In genomic region chr5:129172561-129172960, GRCh38 we compare ENCODE assay signal across 12 cellular contexts.
A peak's percentile ranks its signal among the peaks of the same experiment; 100 is the strongest.
DNase-seq lines count a peak whose midpoint lies in the region; ATAC-seq, FAIRE-seq and TF ChIP-seq lines count a peak whose summit lies in the region.
"Had no signal": no experiment of that assay in that cellular context is flagged by ENCODE, and none has a peak within 500 bp of the region (broad histone marks: within the 10 kb centered on the region; RNA-seq: fewer than 3 reads in every experiment).

No MANE protein-coding gene starts in this region.

- peaks cover 2% of the 10 kb centered on the region for H3K27me3 Mint-ChIP-seq in endothelial cell (ENCODE audit: unreplicated experiment)
- H3K27me3 Mint-ChIP-seq: stimulated activated naive B cell treated with anti-CD40 and anti-IgM and Interleukin-4, amounts not matched to agents 10 μg/mL and 1 μg/mL and 100 μg/mL, for 72 hours had no signal

- H3K4me1 ChIP-seq in DND-41 (ENCODE audit: insufficient read depth, low read length) (no peaks in the 10 kb centered on the region), Loucy (ENCODE audit: insufficient read depth, low read length, poor library complexity, severe bottlenecking) (no peaks in the 10 kb centered on the region), aorta (ENCODE audit: control insufficient read depth in 1 of 2, insufficient read depth in 2 of 2, low read length in 2 of 2) (no peaks in the 10 kb centered on the region), small intestine (ENCODE audit: control insufficient read depth in 2 of 2, insufficient read depth in 1 of 2, low read depth in 1 of 2, low read length in 1 of 2) (no peaks in the 10 kb centered on the region)
- H3K4me1 ChIP-seq: SJCRH30 had no signal

- no peak overlapping the region for H3K4me3 Mint-ChIP-seq in endothelial cell (ENCODE audit: unreplicated experiment)
- H3K4me3 Mint-ChIP-seq: stimulated activated naive B cell treated with anti-CD40 and anti-IgM and Interleukin-4, amounts not matched to agents 10 μg/mL and 1 μg/mL and 100 μg/mL, for 72 hours had no signal

- H3K9ac ChIP-seq in DND-41 (ENCODE audit: low read depth, low read length) = no peak overlapping the region
- no peak overlapping the region for H3K9ac ChIP-seq in Loucy (ENCODE audit: low read depth, low read length, poor library complexity, severe bottlenecking)

- H3F3A ChIP-seq in Loucy (ENCODE audit: low read depth) = no peaks in the 10 kb centered on the region

- intact Hi-C loops in aorta (cut with DNase I) = no loop called here

- H2AFZ ChIP-seq in DND-41 (ENCODE audit: low read depth, low read length) (no peak overlapping the region), Loucy (ENCODE audit: low read length) (no peak overlapping the region)

- H3K27ac ChIP-seq in DND-41 (ENCODE audit: low read length) (no peak overlapping the region), aorta (ENCODE audit: low read depth in 1 of 2, low read length in 2 of 2) (no peak overlapping the region), small intestine (ENCODE audit: low read depth in 1 of 2, low read length in 1 of 2) (no peak overlapping the region)
- H3K27ac ChIP-seq: SJCRH30 had no signal

- H3K79me2 ChIP-seq in DND-41 (ENCODE audit: insufficient read depth, low read length) (no peaks in the 10 kb centered on the region), Loucy (ENCODE audit: insufficient read depth, low read length) (no peaks in the 10 kb centered on the region)

- H3K36me3 Mint-ChIP-seq in endothelial cell (ENCODE audit: low read depth, unreplicated experiment) = no peaks in the 10 kb centered on the region
- H3K36me3 Mint-ChIP-seq: stimulated activated naive B cell treated with anti-CD40 and anti-IgM and Interleukin-4, amounts not matched to agents 10 μg/mL and 1 μg/mL and 100 μg/mL, for 72 hours had no signal

- H3K4me3 ChIP-seq in DND-41 (ENCODE audit: low read depth in 1 of 2, low read length in 2 of 2) = no peak overlapping the region
- H3K4me3 ChIP-seq in Loucy (ENCODE audit: low read length, poor library complexity, severe bottlenecking) = no peak overlapping the region
- H3K4me3 ChIP-seq in aorta (ENCODE audit: low read length in 2 of 2) = no peak overlapping the region
- H3K4me3 ChIP-seq in small intestine (ENCODE audit: low read depth in 1 of 2, low read length in 2 of 2) = no peak overlapping the region
- H3K4me3 ChIP-seq: SJCRH30 had no signal

- H3K4me2 ChIP-seq in DND-41 (ENCODE audit: insufficient read depth, low read length) (no peak overlapping the region), Loucy (ENCODE audit: low read depth, low read length, poor library complexity, severe bottlenecking) (no peak overlapping the region)

- no peaks in the 10 kb centered on the region for H4K20me1 ChIP-seq in DND-41 (ENCODE audit: insufficient read depth, low read length)
- H4K20me1 ChIP-seq in Loucy (ENCODE audit: insufficient read depth, low read length, poor library complexity, severe bottlenecking) = no peaks in the 10 kb centered on the region

- no peaks in the 10 kb centered on the region for H3K9me3 ChIP-seq in DND-41 (ENCODE audit: insufficient read depth, low read length, severe bottlenecking)
- no peaks in the 10 kb centered on the region for H3K9me3 ChIP-seq in Loucy (ENCODE audit: insufficient read depth, low read depth, low read length)
- H3K9me3 ChIP-seq in aorta (ENCODE audit: control insufficient read depth, low read length) = no peaks in the 10 kb centered on the region
- no peaks in the 10 kb centered on the region for H3K9me3 ChIP-seq in small intestine (ENCODE audit: control insufficient read depth, low read depth)
- H3K9me3 ChIP-seq: SJCRH30 had no signal

- no peaks in the 10 kb centered on the region for H3K9me2 ChIP-seq in Loucy (replicated peaks; ENCODE audit: low read depth, low read length)

- H3K27me3 ChIP-seq in DND-41 (ENCODE audit: insufficient read depth, low read length, poor library complexity) = no peaks in the 10 kb centered on the region
- no peaks in the 10 kb centered on the region for H3K27me3 ChIP-seq in Loucy (ENCODE audit: insufficient read depth, low read length, poor library complexity, severe bottlenecking)
- H3K27me3 ChIP-seq in aorta (ENCODE audit: control insufficient read depth in 1 of 2, insufficient read depth in 2 of 2, low read length in 1 of 2) = no peaks in the 10 kb centered on the region
- no peaks in the 10 kb centered on the region for H3K27me3 ChIP-seq in small intestine (ENCODE audit: control insufficient read depth in 2 of 2, insufficient read depth in 2 of 2, low read length in 2 of 2)
- H3K27me3 ChIP-seq: SJCRH30 had no signal

- no peak overlapping the region for H3K27ac Mint-ChIP-seq in endothelial cell (ENCODE audit: unreplicated experiment)
- H3K27ac Mint-ChIP-seq: stimulated activated naive B cell treated with anti-CD40 and anti-IgM and Interleukin-4, amounts not matched to agents 10 μg/mL and 1 μg/mL and 100 μg/mL, for 72 hours had no signal

- H3K36me3 ChIP-seq in DND-41 (ENCODE audit: insufficient read depth, low read length) (no peaks in the 10 kb centered on the region), Loucy (ENCODE audit: insufficient read depth, low read length) (no peaks in the 10 kb centered on the region), aorta (ENCODE audit: control insufficient read depth in 1 of 2, insufficient read depth in 2 of 2, low read length in 1 of 2) (no peaks in the 10 kb centered on the region), small intestine (ENCODE audit: control insufficient read depth in 2 of 2, insufficient read depth in 2 of 2, low read length in 2 of 2) (no peaks in the 10 kb centered on the region)
- H3K36me3 ChIP-seq: SJCRH30 had no signal

- peaks cover 6% of the 10 kb centered on the region for H3K4me1 Mint-ChIP-seq in endothelial cell (ENCODE audit: unreplicated experiment)
- H3K4me1 Mint-ChIP-seq: stimulated activated naive B cell treated with anti-CD40 and anti-IgM and Interleukin-4, amounts not matched to agents 10 μg/mL and 1 μg/mL and 100 μg/mL, for 72 hours had no signal

- H3K9me3 Mint-ChIP-seq in endothelial cell (ENCODE audit: unreplicated experiment) = no peaks in the 10 kb centered on the region
- H3K9me3 Mint-ChIP-seq: stimulated activated naive B cell treated with anti-CD40 and anti-IgM and Interleukin-4, amounts not matched to agents 10 μg/mL and 1 μg/mL and 100 μg/mL, for 72 hours had no signal

- DNase-seq in DND-41 (no peak), endothelial cell (ENCODE audit: low spot score) (no peak), midbrain (lab: John Stamatoyannopoulos, UW) (peak; percentile 59), aorta (no peak), small intestine (no peak)
- no peak for DNase-seq in central memory CD4-positive, alpha-beta T cell
- DNase-seq: activated CD4-positive, alpha-beta T cell treated with anti-CD3 and anti-CD28 coated beads, Interleukin-2, amount 50 U/mL, for 4 hours; COR-L47; stimulated activated naive B cell treated with anti-CD40 and anti-IgM and Interleukin-4, amounts not matched to agents 10 μg/mL and 1 μg/mL and 100 μg/mL, for 72 hours had no signal

- TF ChIP-seq CTCF in DND-41 (IDR thresholded peaks at IDR 0.05; ENCODE audit: borderline replicate concordance, extremely low read depth, low read length, poor library complexity, severe bottlenecking) (peak; percentile 16), Loucy (conservative IDR thresholded peaks at IDR 0.05; ENCODE audit: low read length) (peak; percentile 36), endothelial cell (IDR thresholded peaks at IDR 0.05; ENCODE audit: unreplicated experiment) (peak; percentile 48)

- ATAC-seq in DND-41 (ENCODE audit: insufficient read depth, low read depth) (no peak), aorta (ENCODE audit: low FRiP score) (no peak), HG02938 (IDR thresholded peaks at IDR 0.05; ENCODE audit: unreplicated experiment) (no peak)
- ATAC-seq: stimulated activated naive B cell treated with anti-CD40 and anti-IgM and Interleukin-4, amounts not matched to agents 10 μg/mL and 1 μg/mL and 100 μg/mL, for 72 hours had no signal

- no peak for FAIRE-seq in small intestine (lab: Jason Lieb, UNC)
